In genomic region chr15:59616390-59616789, GRCh38 we compare ENCODE assay signal across 15 cellular contexts. TPM values are rescaled to one million over a fixed set of nuclear protein-coding genes. Genes with fewer than 3 reads are reported as not detected.
DNase-seq lines count a peak whose midpoint lies in the region; ATAC-seq and TF ChIP-seq lines count a peak whose summit lies in the region.
"Had no signal": no experiment of that assay in that cellular context is flagged by ENCODE, and none has a peak within 500 bp of the region (broad histone marks: within the 10 kb centered on the region; RNA-seq: fewer than 3 reads in every experiment).

No MANE protein-coding gene starts in this region.

- TF ChIP-seq RAD21 in Ishikawa (IDR thresholded peaks at IDR 0.05; ENCODE audit: low read depth), result peak; percentile 76

- intact Hi-C loops in left colon (cut with DNase I, micrococcal nuclease), result no loop called here
- intact Hi-C loops in activated T-helper 2 cell treated with anti-CD3 and anti-CD28 coated beads, Interferon-gamma antibody, Interleukin-2, Interleukin-4, amounts not matched to agents 10 μg/mL and 5 μg/mL and 100 μg/mL, durations not matched to agents 14 hours and 24 hours and 36 hours (cut with micrococcal nuclease), result no loop called here

- no peak overlapping the region for H3K4me3 Mint-ChIP-seq in activated T-cell treated with anti-CD3 and anti-CD28 coated beads, Interleukin-2, amount 50 U/mL, for 72 hours
- H3K4me3 Mint-ChIP-seq in activated T-helper 2 cell treated with anti-CD3 and anti-CD28 coated beads, Interferon-gamma antibody, Interleukin-2, Interleukin-4, amounts not matched to agents 10 μg/mL and 5 μg/mL and 100 μg/mL, durations not matched to agents 14 hours and 24 hours and 36 hours (ENCODE audit: low read depth), result no peak overlapping the region
- H3K4me3 Mint-ChIP-seq: activated naive CD8-positive, alpha-beta T cell treated with anti-CD3 and anti-CD28 coated beads for 36 hours had no signal

- H3K36me3 Mint-ChIP-seq in activated T-cell treated with anti-CD3 and anti-CD28 coated beads, Interleukin-2, amount 50 U/mL, for 72 hours (ENCODE audit: insufficient read depth in 2 of 2), result peaks cover 0 to 3% of the 10 kb centered on the region in 2 donors
- no peaks in the 10 kb centered on the region for H3K36me3 Mint-ChIP-seq in activated T-helper 2 cell treated with anti-CD3 and anti-CD28 coated beads, Interferon-gamma antibody, Interleukin-2, Interleukin-4, amounts not matched to agents 10 μg/mL and 5 μg/mL and 100 μg/mL, durations not matched to agents 14 hours and 24 hours and 36 hours (ENCODE audit: low read depth)
- H3K36me3 Mint-ChIP-seq: activated naive CD8-positive, alpha-beta T cell treated with anti-CD3 and anti-CD28 coated beads for 36 hours had no signal

- H3K9me3 Mint-ChIP-seq in activated T-cell treated with anti-CD3 and anti-CD28 coated beads, Interleukin-2, amount 50 U/mL, for 72 hours, result no peaks in the 10 kb centered on the region
- peaks cover 6% of the 10 kb centered on the region for H3K9me3 Mint-ChIP-seq in activated T-helper 2 cell treated with anti-CD3 and anti-CD28 coated beads, Interferon-gamma antibody, Interleukin-2, Interleukin-4, amounts not matched to agents 10 μg/mL and 5 μg/mL and 100 μg/mL, durations not matched to agents 14 hours and 24 hours and 36 hours
- H3K9me3 Mint-ChIP-seq: activated naive CD8-positive, alpha-beta T cell treated with anti-CD3 and anti-CD28 coated beads for 36 hours had no signal

- H3K27ac ChIP-seq in C4-2B, result no peak overlapping the region
- H3K27ac ChIP-seq: vagina had no signal

- TF ChIP-seq CTCF in C4-2B (conservative IDR thresholded peaks at IDR 0.05), result peak; percentile 37

- peak; percentile 55 for ATAC-seq in left colon
- ATAC-seq in activated T-cell treated with anti-CD3 and anti-CD28 coated beads, Interleukin-2, amount 50 U/mL, for 72 hours (replicated peaks in 1 of 2), result no peak

- no peak overlapping the region for H3K27ac Mint-ChIP-seq in activated T-cell treated with anti-CD3 and anti-CD28 coated beads, Interleukin-2, amount 50 U/mL, for 72 hours
- H3K27ac Mint-ChIP-seq in activated T-helper 2 cell treated with anti-CD3 and anti-CD28 coated beads, Interferon-gamma antibody, Interleukin-2, Interleukin-4, amounts not matched to agents 10 μg/mL and 5 μg/mL and 100 μg/mL, durations not matched to agents 14 hours and 24 hours and 36 hours, result no peak overlapping the region
- H3K27ac Mint-ChIP-seq: activated naive CD8-positive, alpha-beta T cell treated with anti-CD3 and anti-CD28 coated beads for 36 hours had no signal

- peaks cover 8% of the 10 kb centered on the region for H3K4me1 Mint-ChIP-seq in activated T-cell treated with anti-CD3 and anti-CD28 coated beads, Interleukin-2, amount 50 U/mL, for 72 hours (ENCODE audit: low read depth)
- peaks cover 4% of the 10 kb centered on the region for H3K4me1 Mint-ChIP-seq in activated T-helper 2 cell treated with anti-CD3 and anti-CD28 coated beads, Interferon-gamma antibody, Interleukin-2, Interleukin-4, amounts not matched to agents 10 μg/mL and 5 μg/mL and 100 μg/mL, durations not matched to agents 14 hours and 24 hours and 36 hours (ENCODE audit: low read depth)

- H3K27me3 Mint-ChIP-seq in activated T-cell treated with anti-CD3 and anti-CD28 coated beads, Interleukin-2, amount 50 U/mL, for 72 hours (ENCODE audit: low read depth), result peaks cover 38% of the 10 kb centered on the region
- H3K27me3 Mint-ChIP-seq in activated T-helper 2 cell treated with anti-CD3 and anti-CD28 coated beads, Interferon-gamma antibody, Interleukin-2, Interleukin-4, amounts not matched to agents 10 μg/mL and 5 μg/mL and 100 μg/mL, durations not matched to agents 14 hours and 24 hours and 36 hours (ENCODE audit: low read depth), result peaks cover 23% of the 10 kb centered on the region

- peak; percentile 71; the same call in 1 of the 2 replicates for TF ChIP-seq EP300 in Ishikawa (IDR thresholded peaks at IDR 0.05; ENCODE audit: borderline replicate concordance)

- DNase-seq in SW480 (ENCODE audit: low spot score), result peak; percentile 25
- peak; percentile 35 to 47 for DNase-seq in left colon
- no peak for DNase-seq in stimulated activated naive CD4-positive, alpha-beta T cell (lab: John Stamatoyannopoulos, UW)
- no peak for DNase-seq in activated T-cell treated with anti-CD3 and anti-CD28 coated beads, Interleukin-2, amount 50 U/mL, for 72 hours
- no peak for DNase-seq in activated T-helper 2 cell treated with anti-CD3 and anti-CD28 coated beads, Interferon-gamma antibody, Interleukin-2, Interleukin-4, amounts not matched to agents 10 μg/mL and 5 μg/mL and 100 μg/mL, durations not matched to agents 14 hours and 24 hours and 36 hours (ENCODE audit: low spot score)
- DNase-seq in SIG-M5 (lab: John Stamatoyannopoulos, UW), result no peak
- DNase-seq: activated CD4-positive, CD25-positive, alpha-beta regulatory T cell treated with anti-CD3 and anti-CD28 coated beads, Interleukin-2, amount 50 U/mL, for 72 hours; activated naive CD8-positive, alpha-beta T cell treated with anti-CD3 and anti-CD28 coated beads for 36 hours; central memory CD4-positive, alpha-beta T cell; erythroblast; Kasumi-1; T-helper 1 cell had no signal

TF ChIP-seq in Ishikawa, 13 proteins besides CTCF, POLR2A, EP300 and RAD21:
- TF ChIP-seq TCF12 (IDR thresholded peaks at IDR 0.05; ENCODE audit: low read depth), result peak; percentile 80
- peak; percentile 74 for TF ChIP-seq TEAD4 (IDR thresholded peaks at IDR 0.05)
- TF ChIP-seq MAX (IDR thresholded peaks at IDR 0.05), result no peak; the same call in 1 of the 2 replicates
- peak; percentile 52; the same call in 1 of the 2 replicates for TF ChIP-seq NFIC (IDR thresholded peaks at IDR 0.05)

RNA-seq across cellular contexts. Expression of gene GCNT3, which starts 4.8 kb away (rescaled TPM):
- total RNA-seq in left colon, result 100 to 1,000 TPM; 472 to 526 TPM
- total RNA-seq in activated T-cell treated with anti-CD3 and anti-CD28 coated beads, Interleukin-2, amount 50 U/mL, for 72 hours, result not detected
- total RNA-seq in activated T-helper 2 cell treated with anti-CD3 and anti-CD28 coated beads, Interferon-gamma antibody, Interleukin-2, Interleukin-4, amounts not matched to agents 10 μg/mL and 5 μg/mL and 100 μg/mL, durations not matched to agents 14 hours and 24 hours and 36 hours, result not detected in 2 replicates
- total RNA-seq: activated naive CD8-positive, alpha-beta T cell treated with anti-CD3 and anti-CD28 coated beads for 36 hours had no signal

RNA-seq across cellular contexts. Expression of gene GTF2A2, which starts 40.9 kb away (rescaled TPM):
- 100 to 1,000 TPM; 105 to 147 TPM for total RNA-seq in left colon
- total RNA-seq in activated T-cell treated with anti-CD3 and anti-CD28 coated beads, Interleukin-2, amount 50 U/mL, for 72 hours, result 100 to 1,000 TPM; 118 to 132 TPM
- total RNA-seq in activated T-helper 2 cell treated with anti-CD3 and anti-CD28 coated beads, Interferon-gamma antibody, Interleukin-2, Interleukin-4, amounts not matched to agents 10 μg/mL and 5 μg/mL and 100 μg/mL, durations not matched to agents 14 hours and 24 hours and 36 hours, result 187 and 193 TPM in 2 replicates

Comparison
In these comparisons a context has a peak if more than half of its experiments do, and no peak if none do; other contexts are left out.
1. DNase-seq: peak in SW480 (single experiment) and left colon (2 of 2); none in stimulated activated naive CD4-positive, alpha-beta T cell (0 of 6), activated T-cell treated with anti-CD3 and anti-CD28 coated beads, Interleukin-2, amount 50 U/mL, for 72 hours (0 of 2), activated T-helper 2 cell treated with anti-CD3 and anti-CD28 coated beads, Interferon-gamma antibody, Interleukin-2, Interleukin-4, amounts not matched to agents 10 μg/mL and 5 μg/mL and 100 μg/mL, durations not matched to agents 14 hours and 24 hours and 36 hours (single experiment) and SIG-M5 (single experiment).
2. RNA of gene GCNT3, which starts 4.8 kb away (total RNA-seq): 472 to 526 TPM in left colon; not detected in activated T-cell treated with anti-CD3 and anti-CD28 coated beads, Interleukin-2, amount 50 U/mL, for 72 hours and not detected in activated T-helper 2 cell treated with anti-CD3 and anti-CD28 coated beads, Interferon-gamma antibody, Interleukin-2, Interleukin-4, amounts not matched to agents 10 μg/mL and 5 μg/mL and 100 μg/mL, durations not matched to agents 14 hours and 24 hours and 36 hours; every median in the first group is over 100 times any median in the second.